ENCODE assay signal across 13 cellular contexts in genomic region chr4:8592366-8593267, GRCh38. TPM values are rescaled to one million over a fixed set of nuclear protein-coding genes. Genes with fewer than 3 reads are reported as not detected.
DNase-seq lines count a peak whose midpoint lies in the region; ATAC-seq and TF ChIP-seq lines count a peak whose summit lies in the region.
"Had no signal": no experiment of that assay in that cellular context is flagged by ENCODE, and none has a peak within 500 bp of the region (broad histone marks: within the 10 kb centered on the region; RNA-seq: fewer than 3 reads in every experiment).

Gene CPZ (plus strand): TSS chr4:8592765. CDS start chr4:8592834, 69 bp downstream.

- DNase-seq in NCI-H748 (lab: John Stamatoyannopoulos, UW; ENCODE audit: unreplicated experiment) (peak; percentile 27), NCI-H748 treated with DMSO at 0.1 percent for 48 hours (lab: John Stamatoyannopoulos, UW) (no peak), coronary artery (ENCODE audit: low spot score) (no peak), left lung (peak in 1 of 2 donors; percentile 77), Calu3 (no peak)
- DNase-seq: activated gamma-delta T cell, NCI-H446, T-helper 9 cell had no signal

- H3K27ac Mint-ChIP-seq in Calu3 (ENCODE audit: unreplicated experiment), result no peak within 1 kb of the TSS

- H3K4me1 ChIP-seq in left lung (peaks cover 0 to 7% of the 10 kb centered on the region in 2 donors), urinary bladder (ENCODE audit: insufficient read depth) (no peaks in the 10 kb centered on the region)

- H3K27ac ChIP-seq in coronary artery, result no peak within 1 kb of the TSS
- no peak within 1 kb of the TSS for H3K27ac ChIP-seq in left lung
- H3K27ac ChIP-seq in urinary bladder (ENCODE audit: low read depth), result no peak within 1 kb of the TSS

- H3K27me3 ChIP-seq in left lung, result peaks cover 14 to 75% of the 10 kb centered on the region in 2 donors

- no peak for TF ChIP-seq CTCF in coronary artery (IDR thresholded peaks at IDR 0.05)
- no peak for TF ChIP-seq CTCF in left lung (IDR thresholded peaks at IDR 0.05)
- TF ChIP-seq CTCF in Calu3 (IDR thresholded peaks at IDR 0.05; ENCODE audit: unreplicated experiment), result no peak

- CTCF ChIA-PET in Calu3 (lab: Charles Lee), result no interaction called here

- H3K4me3 ChIP-seq in coronary artery (peak within 1 kb of the TSS; percentile 60), left lung (peak within 1 kb of the TSS; percentile 2 to 25), urinary bladder (ENCODE audit: low read depth, low read length) (peak within 1 kb of the TSS; percentile 13)

- H3K9me3 ChIP-seq in left lung, result no peaks in the 10 kb centered on the region

- no peaks in the 10 kb centered on the region for H3K4me1 Mint-ChIP-seq in Calu3 (ENCODE audit: low read depth, unreplicated experiment)

- H3K4me3 Mint-ChIP-seq in Calu3 (ENCODE audit: low read depth, unreplicated experiment), result no peak within 1 kb of the TSS
- H3K4me3 Mint-ChIP-seq: neural crest cell had no signal

- H3K36me3 Mint-ChIP-seq in Calu3 (ENCODE audit: insufficient read depth, unreplicated experiment), result no peaks in the 10 kb centered on the region

- H3K9me3 Mint-ChIP-seq in Calu3 (ENCODE audit: low read depth, unreplicated experiment), result no peaks in the 10 kb centered on the region
- H3K9me3 Mint-ChIP-seq: neural crest cell had no signal

- WGBS in urinary bladder, result 6% methylated on average over 58 of the region's 58 CpGs

- no TSS peak for BruUV-seq in Calu3 (replicated peaks; lab: Mats Ljungman, UMichigan)

- H3K36me3 ChIP-seq in left lung (no peaks in the 10 kb centered on the region), urinary bladder (ENCODE audit: insufficient read depth) (no peaks in the 10 kb centered on the region)

- H3K27me3 Mint-ChIP-seq in Calu3 (ENCODE audit: unreplicated experiment), result peaks cover 51% of the 10 kb centered on the region

- ATAC-seq in left lung, result peak; percentile 53
- ATAC-seq in GM21619 (IDR thresholded peaks at IDR 0.05; ENCODE audit: unreplicated experiment), result no peak
- ATAC-seq in GM19023 (IDR thresholded peaks at IDR 0.05; ENCODE audit: unreplicated experiment), result no peak
- ATAC-seq: HCT116 had no signal

- intact Hi-C loops in left lung (cut with DNase I) (no loop called here), Calu3 (cut with micrococcal nuclease; ENCODE audit: unreplicated experiment) (no loop called here)

RNA-seq across cellular contexts. Expression of gene CPZ, which starts in this region (rescaled TPM):
- total RNA-seq in left lung (10 to 100 TPM in 1 of 2 donors, 1 to 10 TPM in 1; 4.3 to 18.4 TPM), urinary bladder (86.5 TPM), Calu3 (2022) (not detected in 2 replicates)
- polyA plus RNA-seq in urinary bladder, result 54.1 TPM
- total RNA-seq: neural crest cell had no signal
